17 cellular contexts compared by ENCODE assay signal in genomic region chr3:37962906-37963486, GRCh38. TPM values are rescaled to one million over a fixed set of nuclear protein-coding genes. Genes with fewer than 3 reads are reported as not detected.
DNase-seq lines count a peak whose midpoint lies in the region; ATAC-seq and TF ChIP-seq lines count a peak whose summit lies in the region.
"Had no signal": no experiment of that assay in that cellular context is flagged by ENCODE, and none has a peak within 500 bp of the region (broad histone marks: within the 10 kb centered on the region; RNA-seq: fewer than 3 reads in every experiment).

No MANE protein-coding gene starts in this region.

- DNase-seq in AG20443 (ENCODE audit: low spot score) = peak; percentile 65
- DNase-seq in T-cell = no peak
- peak; percentile 38 for DNase-seq in fibroblast of the aortic adventitia (ENCODE audit: low read depth)
- DNase-seq in nephron progenitor cell = no peak
- DNase-seq in NCI-H146 treated with DMSO at 0.1 percent for 48 hours (lab: John Stamatoyannopoulos, UW; ENCODE audit: unreplicated experiment) = no peak
- DNase-seq in naive thymus-derived CD8-positive, alpha-beta T cell = no peak
- no peak for DNase-seq in 8988T
- DNase-seq: activated naive CD4-positive, alpha-beta T cell treated with anti-CD3 and anti-CD28 coated beads, Interleukin-2, amount 10 ng/mL, durations not matched to agents 7 days and 5 days; DMS79; left cardiac atrium; occipital lobe; stimulated activated CD4-positive, alpha-beta T cell treated with anti-CD3 and anti-CD28 coated beads, Interleukin-15, amount 100 ng/mL, for 24 hours; upper lobe of right lung had no signal

- H3K9me3 Mint-ChIP-seq in T-cell = no peaks in the 10 kb centered on the region
- no peaks in the 10 kb centered on the region for H3K9me3 Mint-ChIP-seq in nephron progenitor cell
- H3K9me3 Mint-ChIP-seq in naive thymus-derived CD8-positive, alpha-beta T cell = no peaks in the 10 kb centered on the region
- H3K9me3 Mint-ChIP-seq: activated naive CD4-positive, alpha-beta T cell treated with anti-CD3 and anti-CD28 coated beads, Interleukin-2, amount 10 ng/mL, durations not matched to agents 7 days and 5 days; dendritic cell treated with granulocyte-macrophage colony-stimulating factor and Interleukin-4, amounts not matched to agents 40 ng/mL and 50 ng/mL, for 4 days had no signal

- H3K27ac Mint-ChIP-seq in T-cell = peak overlapping the region; percentile 23 to 39
- peak overlapping the region; percentile 73 for H3K27ac Mint-ChIP-seq in nephron progenitor cell
- H3K27ac Mint-ChIP-seq in naive thymus-derived CD8-positive, alpha-beta T cell = peak overlapping the region in 5 of 10 donors; percentile 33 to 85 (median 56)
- H3K27ac Mint-ChIP-seq: activated naive CD4-positive, alpha-beta T cell treated with anti-CD3 and anti-CD28 coated beads, Interleukin-2, amount 10 ng/mL, durations not matched to agents 7 days and 5 days; dendritic cell treated with granulocyte-macrophage colony-stimulating factor and Interleukin-4, amounts not matched to agents 40 ng/mL and 50 ng/mL, for 4 days had no signal

- no peak for ATAC-seq in T-cell (replicated peaks in 1 of 4)
- no peak for ATAC-seq in GM18873 (IDR thresholded peaks at IDR 0.05; ENCODE audit: low FRiP score, unreplicated experiment)
- no peak for ATAC-seq in naive thymus-derived CD8-positive, alpha-beta T cell
- ATAC-seq: gastroesophageal sphincter, GM12878, left cardiac atrium, upper lobe of right lung had no signal

- TF ChIP-seq CTCF in fibroblast of the aortic adventitia (IDR thresholded peaks at IDR 0.05; ENCODE audit: insufficient read depth, low read length) (no peak), nephron progenitor cell (IDR thresholded peaks at IDR 0.05) (no peak)

- no peak overlapping the region for H3K4me3 ChIP-seq in fibroblast of the aortic adventitia (ENCODE audit: low read depth, low read length)
- H3K4me3 ChIP-seq: gastroesophageal sphincter, GM12878, upper lobe of right lung had no signal

- H3K27me3 Mint-ChIP-seq in T-cell (no peaks in the 10 kb centered on the region), nephron progenitor cell (ENCODE audit: low read depth, poor library complexity) (peaks cover 2% of the 10 kb centered on the region)
- H3K27me3 Mint-ChIP-seq in naive thymus-derived CD8-positive, alpha-beta T cell = no peaks in the 10 kb centered on the region
- H3K27me3 Mint-ChIP-seq: dendritic cell treated with granulocyte-macrophage colony-stimulating factor and Interleukin-4, amounts not matched to agents 40 ng/mL and 50 ng/mL, for 4 days had no signal

- POLR2A ChIA-PET in T-cell (lab: Charles Lee) = no interaction called here
- POLR2A ChIA-PET in naive thymus-derived CD8-positive, alpha-beta T cell (lab: Charles Lee) = no interaction called here

- H3K36me3 Mint-ChIP-seq in T-cell (no peaks in the 10 kb centered on the region), nephron progenitor cell (ENCODE audit: low read depth) (peaks cover 13% of the 10 kb centered on the region)
- H3K36me3 Mint-ChIP-seq in naive thymus-derived CD8-positive, alpha-beta T cell = no peaks in the 10 kb centered on the region
- H3K36me3 Mint-ChIP-seq: activated naive CD4-positive, alpha-beta T cell treated with anti-CD3 and anti-CD28 coated beads, Interleukin-2, amount 10 ng/mL, durations not matched to agents 7 days and 5 days had no signal

- H3K4me3 Mint-ChIP-seq in T-cell (no peak overlapping the region), nephron progenitor cell (no peak overlapping the region)
- no peak overlapping the region for H3K4me3 Mint-ChIP-seq in naive thymus-derived CD8-positive, alpha-beta T cell
- H3K4me3 Mint-ChIP-seq: activated naive CD4-positive, alpha-beta T cell treated with anti-CD3 and anti-CD28 coated beads, Interleukin-2, amount 10 ng/mL, durations not matched to agents 7 days and 5 days; dendritic cell treated with granulocyte-macrophage colony-stimulating factor and Interleukin-4, amounts not matched to agents 40 ng/mL and 50 ng/mL, for 4 days had no signal

- H3K4me1 Mint-ChIP-seq in T-cell (peaks cover 5 to 7% (median 7%) of the 10 kb centered on the region in 3 donors), nephron progenitor cell (peaks cover 34% of the 10 kb centered on the region)
- peaks cover 2 to 7% (median 3%) of the 10 kb centered on the region in 4 donors for H3K4me1 Mint-ChIP-seq in naive thymus-derived CD8-positive, alpha-beta T cell

- CTCF ChIA-PET in T-cell (lab: Charles Lee) = no interaction called here

RNA-seq across cellular contexts. Expression of gene VILL, which starts 27.6 kb away (rescaled TPM):
- 10 to 100 TPM; 26.6 to 44.6 (median 42.1) TPM for total RNA-seq in T-cell
- total RNA-seq in fibroblast of the aortic adventitia (ENCODE audit: low replicate concordance) = 2.4 and 7.0 TPM in 2 replicates
- 10 to 100 TPM; 41.0 to 41.9 TPM for total RNA-seq in naive thymus-derived CD8-positive, alpha-beta T cell
- 10 to 100 TPM; 12.3 to 21.6 (median 16.0) TPM for polyA plus RNA-seq in naive thymus-derived CD8-positive, alpha-beta T cell

Comparison
In these comparisons a context has a peak if more than half of its experiments do, and no peak if none do; other contexts are left out.
1. DNase-seq: peak in AG20443 (single experiment) and fibroblast of the aortic adventitia (single experiment); none in T-cell (0 of 34), nephron progenitor cell (single experiment), NCI-H146 treated with DMSO at 0.1 percent for 48 hours (single experiment), naive thymus-derived CD8-positive, alpha-beta T cell (0 of 10) and 8988T (single experiment).